In the genomic region with DNA sequence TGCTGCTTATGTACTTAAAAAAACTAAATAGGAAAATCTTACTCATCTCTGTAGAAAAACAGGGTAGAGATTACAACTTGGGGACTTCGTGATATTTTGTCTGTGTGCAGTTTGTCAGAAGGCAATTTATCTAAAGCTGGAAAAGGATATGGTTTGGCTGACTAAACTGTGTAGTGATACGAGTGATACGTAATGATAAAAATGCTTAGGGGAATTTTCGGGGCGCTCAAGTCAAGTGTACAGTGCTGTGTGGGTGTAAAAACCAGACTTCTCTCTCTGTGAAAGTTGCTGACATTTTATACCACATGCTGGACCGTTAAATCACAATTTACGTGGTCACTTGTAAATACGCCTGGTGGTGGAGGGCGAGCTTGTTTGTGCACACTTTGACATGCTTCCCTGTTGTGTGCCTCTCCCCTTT, we compare ENCODE assay signal across 1 cellular context.
TF ChIP-seq lines count a peak whose summit lies in the region.

No MANE protein-coding gene starts in this region.

TF ChIP-seq in GM12878, 131 proteins besides CTCF, POLR2A, EP300 and RAD21 (continued from another document):
- TF ChIP-seq, protein P1, sequence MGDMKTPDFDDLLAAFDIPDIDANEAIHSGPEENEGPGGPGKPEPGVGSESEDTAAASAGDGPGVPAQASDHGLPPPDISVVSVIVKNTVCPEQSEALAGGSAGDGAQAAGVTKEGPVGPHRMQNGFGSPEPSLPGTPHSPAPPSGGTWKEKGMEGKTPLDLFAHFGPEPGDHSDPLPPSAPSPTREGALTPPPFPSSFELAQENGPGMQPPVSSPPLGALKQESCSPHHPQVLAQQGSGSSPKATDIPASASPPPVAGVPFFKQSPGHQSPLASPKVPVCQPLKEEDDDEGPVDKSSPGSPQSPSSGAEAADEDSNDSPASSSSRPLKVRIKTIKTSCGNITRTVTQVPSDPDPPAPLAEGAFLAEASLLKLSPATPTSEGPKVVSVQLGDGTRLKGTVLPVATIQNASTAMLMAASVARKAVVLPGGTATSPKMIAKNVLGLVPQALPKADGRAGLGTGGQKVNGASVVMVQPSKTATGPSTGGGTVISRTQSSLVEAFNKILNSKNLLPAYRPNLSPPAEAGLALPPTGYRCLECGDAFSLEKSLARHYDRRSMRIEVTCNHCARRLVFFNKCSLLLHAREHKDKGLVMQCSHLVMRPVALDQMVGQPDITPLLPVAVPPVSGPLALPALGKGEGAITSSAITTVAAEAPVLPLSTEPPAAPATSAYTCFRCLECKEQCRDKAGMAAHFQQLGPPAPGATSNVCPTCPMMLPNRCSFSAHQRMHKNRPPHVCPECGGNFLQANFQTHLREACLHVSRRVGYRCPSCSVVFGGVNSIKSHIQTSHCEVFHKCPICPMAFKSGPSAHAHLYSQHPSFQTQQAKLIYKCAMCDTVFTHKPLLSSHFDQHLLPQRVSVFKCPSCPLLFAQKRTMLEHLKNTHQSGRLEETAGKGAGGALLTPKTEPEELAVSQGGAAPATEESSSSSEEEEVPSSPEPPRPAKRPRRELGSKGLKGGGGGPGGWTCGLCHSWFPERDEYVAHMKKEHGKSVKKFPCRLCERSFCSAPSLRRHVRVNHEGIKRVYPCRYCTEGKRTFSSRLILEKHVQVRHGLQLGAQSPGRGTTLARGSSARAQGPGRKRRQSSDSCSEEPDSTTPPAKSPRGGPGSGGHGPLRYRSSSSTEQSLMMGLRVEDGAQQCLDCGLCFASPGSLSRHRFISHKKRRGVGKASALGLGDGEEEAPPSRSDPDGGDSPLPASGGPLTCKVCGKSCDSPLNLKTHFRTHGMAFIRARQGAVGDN (IDR thresholded peaks at IDR 0.05) = no peak
TF ChIP-seq in GM12878: peak in this region for 58.
